Comparison of ENCODE assay signal across 25 cellular contexts in genomic region chr15:92984161-92984560, GRCh38.
DNase-seq lines count a peak whose midpoint lies in the region; ATAC-seq lines count a peak whose summit lies in the region.
"Had no signal": no experiment of that assay in that cellular context is flagged by ENCODE, and none has a peak within 500 bp of the region (broad histone marks: within the 10 kb centered on the region; RNA-seq: fewer than 3 reads in every experiment).

No MANE protein-coding gene starts in this region.

- H3K9me3 Mint-ChIP-seq in activated naive CD4-positive, alpha-beta T cell treated with anti-CD3 and anti-CD28 coated beads for 36 hours, result no peaks in the 10 kb centered on the region
- H3K9me3 Mint-ChIP-seq in activated naive CD4-positive, alpha-beta T cell treated with anti-CD3 and anti-CD28 coated beads, Interleukin-2, amount 10 ng/mL, durations not matched to agents 7 days and 5 days, result no peaks in the 10 kb centered on the region
- no peaks in the 10 kb centered on the region for H3K9me3 Mint-ChIP-seq in central memory CD8-positive, alpha-beta T cell
- H3K9me3 Mint-ChIP-seq: GM23338 had no signal

- no peak for DNase-seq in activated naive CD4-positive, alpha-beta T cell treated with anti-CD3 and anti-CD28 coated beads for 36 hours
- DNase-seq in activated naive CD4-positive, alpha-beta T cell treated with anti-CD3 and anti-CD28 coated beads, Interleukin-2, amount 10 ng/mL, durations not matched to agents 7 days and 5 days, result no peak
- DNase-seq in central memory CD8-positive, alpha-beta T cell (ENCODE audit: low spot score in 2 of 2), result no peak
- DNase-seq in midbrain (lab: John Stamatoyannopoulos, UW), result peak; percentile 67
- DNase-seq in substantia nigra (lab: John Stamatoyannopoulos, UW), result peak in 3 of 49 donors; percentile 5 to 29 (median 13)
- no peak for DNase-seq in NCI-H2196 treated with DMSO at 0.1 percent for 48 hours (lab: John Stamatoyannopoulos, UW; ENCODE audit: unreplicated experiment)
- no peak for DNase-seq in T-helper 1 cell
- no peak for DNase-seq in effector CD4-positive, alpha-beta T cell
- DNase-seq: activated CD4-positive, alpha-beta T cell treated with anti-CD3 and anti-CD28 coated beads, Interleukin-2, amount 50 U/mL, for 4 hours; activated T-cell treated with anti-CD3 and anti-CD28 coated beads, Interleukin-2, amount 50 U/mL, for 48 hours; central memory CD4-positive, alpha-beta T cell; GDM1; islet precursor cell; KBM-7; mesenchymal stem cell; NCI-H1048; NCI-H526; retina; spleen; stimulated activated CD4-positive, alpha-beta T cell treated with anti-CD3 and anti-CD28 coated beads, Interleukin-4, amount 100 ng/mL, for 4 hours had no signal

- peaks cover 29% of the 10 kb centered on the region for H3K36me3 Mint-ChIP-seq in activated naive CD4-positive, alpha-beta T cell treated with anti-CD3 and anti-CD28 coated beads for 36 hours (ENCODE audit: low read depth)
- peaks cover 36% of the 10 kb centered on the region for H3K36me3 Mint-ChIP-seq in activated naive CD4-positive, alpha-beta T cell treated with anti-CD3 and anti-CD28 coated beads, Interleukin-2, amount 10 ng/mL, durations not matched to agents 7 days and 5 days
- H3K36me3 Mint-ChIP-seq in central memory CD8-positive, alpha-beta T cell (ENCODE audit: insufficient read depth), result peaks cover 50% of the 10 kb centered on the region

- H3K4me1 Mint-ChIP-seq in activated naive CD4-positive, alpha-beta T cell treated with anti-CD3 and anti-CD28 coated beads for 36 hours (ENCODE audit: low read depth), result peaks cover 4% of the 10 kb centered on the region
- H3K4me1 Mint-ChIP-seq in activated naive CD4-positive, alpha-beta T cell treated with anti-CD3 and anti-CD28 coated beads, Interleukin-2, amount 10 ng/mL, durations not matched to agents 7 days and 5 days, result peaks cover 2% of the 10 kb centered on the region
- peaks cover 11% of the 10 kb centered on the region for H3K4me1 Mint-ChIP-seq in central memory CD8-positive, alpha-beta T cell
- H3K4me1 Mint-ChIP-seq: GM23338 had no signal

- ATAC-seq in central memory CD8-positive, alpha-beta T cell (replicated peaks; ENCODE audit: extremely low read depth, poor library complexity, severe bottlenecking), result no peak
- ATAC-seq: A549, GM23338, Right ventricle myocardium inferior had no signal

- CTCF ChIA-PET in activated naive CD4-positive, alpha-beta T cell treated with anti-CD3 and anti-CD28 coated beads for 36 hours (lab: Charles Lee), result interaction anchor here (0.6 to 1.3 kb wide), 4 partner anchors 14 to 187 kb away, joined by 3 to 4 read pairs (median 4); no protein-coding TSS in a partner anchor
- CTCF ChIA-PET in activated naive CD4-positive, alpha-beta T cell treated with anti-CD3 and anti-CD28 coated beads, Interleukin-2, amount 10 ng/mL, durations not matched to agents 7 days and 5 days (lab: Charles Lee), result interaction anchor here (1.4 kb wide), 1 partner anchor 8 kb away, joined by 3 read pairs; no protein-coding TSS in a partner anchor

- H3K4me3 Mint-ChIP-seq in activated naive CD4-positive, alpha-beta T cell treated with anti-CD3 and anti-CD28 coated beads for 36 hours, result no peak overlapping the region
- H3K4me3 Mint-ChIP-seq in activated naive CD4-positive, alpha-beta T cell treated with anti-CD3 and anti-CD28 coated beads, Interleukin-2, amount 10 ng/mL, durations not matched to agents 7 days and 5 days, result no peak overlapping the region
- no peak overlapping the region for H3K4me3 Mint-ChIP-seq in central memory CD8-positive, alpha-beta T cell
- H3K4me3 Mint-ChIP-seq: GM23338 had no signal

- H3K27me3 Mint-ChIP-seq in activated naive CD4-positive, alpha-beta T cell treated with anti-CD3 and anti-CD28 coated beads for 36 hours (ENCODE audit: low read depth), result no peaks in the 10 kb centered on the region
- no peaks in the 10 kb centered on the region for H3K27me3 Mint-ChIP-seq in activated naive CD4-positive, alpha-beta T cell treated with anti-CD3 and anti-CD28 coated beads, Interleukin-2, amount 10 ng/mL, durations not matched to agents 7 days and 5 days
- H3K27me3 Mint-ChIP-seq in central memory CD8-positive, alpha-beta T cell, result no peaks in the 10 kb centered on the region

- peak overlapping the region; percentile 14 for H3K27ac Mint-ChIP-seq in activated naive CD4-positive, alpha-beta T cell treated with anti-CD3 and anti-CD28 coated beads for 36 hours
- no peak overlapping the region for H3K27ac Mint-ChIP-seq in activated naive CD4-positive, alpha-beta T cell treated with anti-CD3 and anti-CD28 coated beads, Interleukin-2, amount 10 ng/mL, durations not matched to agents 7 days and 5 days
- peak overlapping the region; percentile 26 for H3K27ac Mint-ChIP-seq in central memory CD8-positive, alpha-beta T cell (ENCODE audit: low read depth)
- H3K27ac Mint-ChIP-seq: GM23338 had no signal

- H3K27ac ChIP-seq in substantia nigra (ENCODE audit: low read depth, low read length, poor library complexity, severe bottlenecking), result peak overlapping the region; percentile 58
- H3K27ac ChIP-seq: A549, BLaER1, spleen, vagina had no signal

- intact Hi-C loops in activated naive CD4-positive, alpha-beta T cell treated with anti-CD3 and anti-CD28 coated beads for 36 hours (cut with micrococcal nuclease), result loop anchor here (5.0 kb wide), 1 partner anchor 42 kb away; no protein-coding TSS in a partner anchor
